In genomic region chr6:8063762-8064637, GRCh38 we compare ENCODE assay signal across 8 cellular contexts.
DNase-seq lines count a peak whose midpoint lies in the region; ATAC-seq, FAIRE-seq and TF ChIP-seq lines count a peak whose summit lies in the region.

TSS of gene BLOC1S5 (minus strand) at chr6:8064389. CDS start at chr6:8064376, 13 bp downstream.

- ATAC-seq in GM19025 (IDR thresholded peaks at IDR 0.05; ENCODE audit: low read depth, unreplicated experiment), result peak; percentile 83
- ATAC-seq in HG03342 (IDR thresholded peaks at IDR 0.05; ENCODE audit: unreplicated experiment), result peak; percentile 93
- ATAC-seq in central memory CD8-positive, alpha-beta T cell (replicated peaks; ENCODE audit: extremely low read depth, poor library complexity, severe bottlenecking), result peak; percentile 97

- FAIRE-seq in islet of Langerhans (lab: Jason Lieb, UNC), result peak; percentile 13

- DNase-seq in AG09309 (ENCODE audit: low read depth) (peak; percentile 87), NCI-H446 (lab: John Stamatoyannopoulos, UW) (peak; percentile 88 to 98)
- DNase-seq in activated CD4-positive, CD25-positive, alpha-beta regulatory T cell treated with anti-CD3 and anti-CD28 coated beads, Interleukin-2, amount 50 U/mL, for 16 hours (ENCODE audit: low read depth, low spot score), result peak; percentile 97
- DNase-seq in central memory CD8-positive, alpha-beta T cell (ENCODE audit: low spot score in 2 of 2), result peak; percentile 92 to 94
- peak; percentile 99 for DNase-seq in stimulated activated CD4-positive, alpha-beta T cell treated with anti-CD3 and anti-CD28 coated beads, Interleukin-12 subunit alpha, Interleukin-12 subunit beta, amount 100 ng/mL, for 4 hours

- peaks cover 16% of the 10 kb centered on the region for H3K36me3 Mint-ChIP-seq in central memory CD8-positive, alpha-beta T cell (ENCODE audit: insufficient read depth)

- peak within 1 kb of the TSS; percentile 94 for H3K4me3 Mint-ChIP-seq in central memory CD8-positive, alpha-beta T cell

- peak within 1 kb of the TSS; percentile 95 for H3K27ac Mint-ChIP-seq in central memory CD8-positive, alpha-beta T cell (ENCODE audit: low read depth)

- no peaks in the 10 kb centered on the region for H3K9me3 Mint-ChIP-seq in central memory CD8-positive, alpha-beta T cell

- no peak for TF ChIP-seq CTCF in AG09309 (IDR thresholded peaks at IDR 0.05; ENCODE audit: control insufficient read depth, insufficient read depth, low read depth, low read length, missing control alignments)

- peak within 1 kb of the TSS; percentile 88 for H3K4me3 ChIP-seq in AG09309 (ENCODE audit: control insufficient read depth, low read depth, low read length)

- no peaks in the 10 kb centered on the region for H3K27me3 Mint-ChIP-seq in central memory CD8-positive, alpha-beta T cell

- H3K4me1 Mint-ChIP-seq in central memory CD8-positive, alpha-beta T cell, result peaks cover 31% of the 10 kb centered on the region

Comparison
In these comparisons a context has a peak if more than half of its experiments do, and no peak if none do; other contexts are left out.
1. Peak in every context shown above with its lines: DNase-seq, ATAC-seq and H3K4me3 ChIP-seq.